ENCODE assay signal across 27 cellular contexts in genomic region chr5:38953426-38953825, GRCh38.
"Had no signal": no experiment of that assay in that cellular context is flagged by ENCODE, and none has a peak within 500 bp of the region (broad histone marks: within the 10 kb centered on the region; RNA-seq: fewer than 3 reads in every experiment).

No MANE protein-coding gene starts in this region.

- H3K27me3 ChIP-seq: heart right ventricle, hepatocyte, left lung, ovary, spleen, suprapubic skin, tibial artery, upper lobe of right lung had no signal

- H3K4me3 ChIP-seq: heart right ventricle, hepatocyte, left lung, lower lobe of right lung, ovary, prostate gland, skin epidermis, spleen, suprapubic skin, thoracic aorta, tibial artery, upper lobe of right lung had no signal

- DNase-seq: heart right ventricle; left colon; left lung; lower lobe of right lung; mammary epithelial cell; mesenchymal stem cell; naive thymus-derived CD8-positive, alpha-beta T cell; occipital lobe; ovary; posterior cingulate gyrus; retina; right cardiac atrium; spleen; stimulated activated CD4-positive, alpha-beta T cell treated with anti-CD3 and anti-CD28 coated beads, Interleukin-4, amount 100 ng/mL, for 24 hours; stimulated activated naive CD4-positive, alpha-beta T cell; tibial artery; trophoblast cell; upper lobe of right lung had no signal

- H3K9me3 ChIP-seq: heart right ventricle, left lung, lower lobe of right lung, ovary, prostate gland, spleen, suprapubic skin, thoracic aorta, tibial artery, upper lobe of right lung had no signal

- H3K36me3 ChIP-seq: ovary had no signal

- FAIRE-seq: keratinocyte, urothelium cell line had no signal

- ATAC-seq: heart right ventricle; left colon; left lung; lower lobe of right lung; naive thymus-derived CD8-positive, alpha-beta T cell; right cardiac atrium; sciatic nerve; stimulated activated effector memory CD8-positive, alpha-beta T cell treated with anti-CD3 and anti-CD28 coated beads, Interleukin-12 subunit alpha, Interleukin-12 subunit beta, amount 100 ng/mL, for 72 hours; upper lobe of right lung had no signal

- H3K27ac ChIP-seq: heart right ventricle, hepatocyte, left lung, lower lobe of right lung, ovary, prostate gland, skin epidermis, spleen, suprapubic skin, thoracic aorta, tibial artery, upper lobe of right lung had no signal

- H3K4me1 ChIP-seq: heart right ventricle, left lung, lower lobe of right lung, prostate gland, spleen, suprapubic skin, tibial artery, upper lobe of right lung had no signal
